In genomic region chr19:34273121-34273845, GRCh38 we compare ENCODE assay signal across 16 cellular contexts. TPM values are rescaled to one million over a fixed set of nuclear protein-coding genes. Genes with fewer than 3 reads are reported as not detected.
DNase-seq lines count a peak whose midpoint lies in the region; ATAC-seq and TF ChIP-seq lines count a peak whose summit lies in the region.
"Had no signal": no experiment of that assay in that cellular context is flagged by ENCODE, and none has a peak within 500 bp of the region (broad histone marks: within the 10 kb centered on the region; RNA-seq: fewer than 3 reads in every experiment).

No MANE protein-coding gene starts in this region.

- H3K27ac ChIP-seq in CD8-positive, alpha-beta T cell (ENCODE audit: low read depth, low read length): no peak overlapping the region
- peak overlapping the region in 1 of 2 donors; percentile 12 for H3K27ac ChIP-seq in aorta (ENCODE audit: low read depth in 1 of 2, low read length in 2 of 2)
- H3K27ac ChIP-seq: epithelial cell of prostate had no signal

- POLR2A ChIA-PET in CD8-positive, alpha-beta T cell (lab: Charles Lee): interaction anchor here (1.0 to 1.4 kb wide), 2 partner anchors 36 to 41 kb away, joined by 3 to 4 read pairs; no protein-coding TSS in a partner anchor

- H3K9me3 ChIP-seq in CD8-positive, alpha-beta T cell (ENCODE audit: low read length): no peaks in the 10 kb centered on the region
- H3K9me3 ChIP-seq in aorta (ENCODE audit: control insufficient read depth, low read length): no peaks in the 10 kb centered on the region

- H3K4me3 Mint-ChIP-seq in CD8-positive, alpha-beta T cell: no peak overlapping the region
- H3K4me3 Mint-ChIP-seq in IgD-negative memory B cell (peak overlapping the region; percentile 11 to 83 (median 38)), chondrocyte (ENCODE audit: unreplicated experiment) (no peak overlapping the region), progenitor cell of endocrine pancreas (ENCODE audit: low read depth) (no peak overlapping the region), type B pancreatic cell (no peak overlapping the region)
- H3K4me3 Mint-ChIP-seq: activated CD8-positive, alpha-beta T cell treated with anti-CD3 and anti-CD28 coated beads for 36 hours had no signal

- no peaks in the 10 kb centered on the region for H3K27me3 Mint-ChIP-seq in CD8-positive, alpha-beta T cell (ENCODE audit: low read depth)
- H3K27me3 Mint-ChIP-seq in IgD-negative memory B cell (no peaks in the 10 kb centered on the region), chondrocyte (ENCODE audit: low read depth) (no peaks in the 10 kb centered on the region), progenitor cell of endocrine pancreas (no peaks in the 10 kb centered on the region), type B pancreatic cell (no peaks in the 10 kb centered on the region)
- H3K27me3 Mint-ChIP-seq: activated CD8-positive, alpha-beta T cell treated with anti-CD3 and anti-CD28 coated beads for 36 hours had no signal

- CTCF ChIA-PET in CD8-positive, alpha-beta T cell (lab: Charles Lee): interaction anchor here (1.1 to 1.8 kb wide), 2 partner anchors 33 to 65 kb away, joined by 3 to 4 read pairs; no protein-coding TSS in a partner anchor

- no peak overlapping the region for H3K4me3 ChIP-seq in CD8-positive, alpha-beta T cell (ENCODE audit: low read depth, low read length)
- no peak overlapping the region for H3K4me3 ChIP-seq in aorta (ENCODE audit: low read length in 2 of 2)

- H3K36me3 ChIP-seq in CD8-positive, alpha-beta T cell (ENCODE audit: insufficient read depth, low read length): no peaks in the 10 kb centered on the region
- no peaks in the 10 kb centered on the region for H3K36me3 ChIP-seq in aorta (ENCODE audit: control insufficient read depth in 1 of 2, insufficient read depth in 2 of 2, low read length in 1 of 2)

- peaks cover 2% of the 10 kb centered on the region for H3K9me3 Mint-ChIP-seq in CD8-positive, alpha-beta T cell
- no peaks in the 10 kb centered on the region for H3K9me3 Mint-ChIP-seq in IgD-negative memory B cell
- peaks cover 4% of the 10 kb centered on the region for H3K9me3 Mint-ChIP-seq in chondrocyte (ENCODE audit: low read depth)
- H3K9me3 Mint-ChIP-seq in progenitor cell of endocrine pancreas (ENCODE audit: low read depth): no peaks in the 10 kb centered on the region
- H3K9me3 Mint-ChIP-seq in type B pancreatic cell: peaks cover 4% of the 10 kb centered on the region
- H3K9me3 Mint-ChIP-seq: activated CD8-positive, alpha-beta T cell treated with anti-CD3 and anti-CD28 coated beads for 36 hours; activated T-helper 2 cell treated with anti-CD3 and anti-CD28 coated beads, Interferon-gamma antibody, Interleukin-2, Interleukin-4, amounts not matched to agents 10 μg/mL and 5 μg/mL and 100 μg/mL, durations not matched to agents 14 hours and 24 hours and 36 hours had no signal

- H3K27ac Mint-ChIP-seq in CD8-positive, alpha-beta T cell: peak overlapping the region; percentile 55
- H3K27ac Mint-ChIP-seq in IgD-negative memory B cell (peak overlapping the region; percentile 55 to 97 (median 96)), chondrocyte (ENCODE audit: unreplicated experiment) (peak overlapping the region; percentile 90), progenitor cell of endocrine pancreas (peak overlapping the region; percentile 9), type B pancreatic cell (no peak overlapping the region)
- H3K27ac Mint-ChIP-seq: activated CD8-positive, alpha-beta T cell treated with anti-CD3 and anti-CD28 coated beads for 36 hours; activated T-helper 2 cell treated with anti-CD3 and anti-CD28 coated beads, Interferon-gamma antibody, Interleukin-2, Interleukin-4, amounts not matched to agents 10 μg/mL and 5 μg/mL and 100 μg/mL, durations not matched to agents 14 hours and 24 hours and 36 hours had no signal

- H3K4me1 ChIP-seq in CD8-positive, alpha-beta T cell (ENCODE audit: insufficient read depth, low read length): peaks cover 73% of the 10 kb centered on the region
- H3K4me1 ChIP-seq in aorta (ENCODE audit: control insufficient read depth in 1 of 2, insufficient read depth in 2 of 2, low read length in 2 of 2): peaks cover 5 to 7% of the 10 kb centered on the region in 2 donors

- TF ChIP-seq CTCF in CD8-positive, alpha-beta T cell (IDR thresholded peaks at IDR 0.05): no peak
- TF ChIP-seq CTCF in chondrocyte (IDR thresholded peaks at IDR 0.05) (no peak), progenitor cell of endocrine pancreas (IDR thresholded peaks at IDR 0.05; ENCODE audit: unreplicated experiment) (no peak), type B pancreatic cell (conservative IDR thresholded peaks at IDR 0.05) (no peak)

- H3K4me1 Mint-ChIP-seq in CD8-positive, alpha-beta T cell (ENCODE audit: low read depth): peaks cover 83% of the 10 kb centered on the region
- H3K4me1 Mint-ChIP-seq in IgD-negative memory B cell (peaks cover 58 to 72% (median 62%) of the 10 kb centered on the region in 3 donors), chondrocyte (ENCODE audit: low read depth) (peaks cover 75% of the 10 kb centered on the region), progenitor cell of endocrine pancreas (ENCODE audit: low read depth) (peaks cover 25% of the 10 kb centered on the region), type B pancreatic cell (ENCODE audit: unreplicated experiment) (peaks cover 29% of the 10 kb centered on the region)

- no peak for DNase-seq in CD8-positive, alpha-beta T cell
- DNase-seq in chondrocyte (ENCODE audit: low spot score) (no peak), progenitor cell of endocrine pancreas (ENCODE audit: low spot score, unreplicated experiment) (no peak), type B pancreatic cell (ENCODE audit: extremely low spot score, unreplicated experiment) (no peak), aorta (no peak), NCI-H2081 treated with DMSO at 0.1 percent for 48 hours (lab: John Stamatoyannopoulos, UW) (no peak)
- DNase-seq in activated T-cell treated with anti-CD3 and anti-CD28 coated beads, Interleukin-2, amount 50 U/mL, for 48 hours: no peak
- DNase-seq: activated CD8-positive, alpha-beta T cell treated with anti-CD3 and anti-CD28 coated beads for 36 hours; DMS79; KBM-7; NCI-H1092; NCI-H774; nucleus accumbens had no signal

- no peaks in the 10 kb centered on the region for H3K27me3 ChIP-seq in CD8-positive, alpha-beta T cell (ENCODE audit: insufficient read depth, low read length)
- no peaks in the 10 kb centered on the region for H3K27me3 ChIP-seq in aorta (ENCODE audit: control insufficient read depth in 1 of 2, insufficient read depth in 2 of 2, low read length in 1 of 2)

- WGBS in aorta, 2 donors: 59 to 64% methylated on average over 8 of the region's 8 CpGs

- no peaks in the 10 kb centered on the region for H3K36me3 Mint-ChIP-seq in CD8-positive, alpha-beta T cell
- no peaks in the 10 kb centered on the region for H3K36me3 Mint-ChIP-seq in IgD-negative memory B cell
- H3K36me3 Mint-ChIP-seq in chondrocyte (ENCODE audit: low read depth): peaks cover 1% of the 10 kb centered on the region
- peaks cover 6% of the 10 kb centered on the region for H3K36me3 Mint-ChIP-seq in progenitor cell of endocrine pancreas (ENCODE audit: insufficient read depth)
- H3K36me3 Mint-ChIP-seq in type B pancreatic cell: peaks cover 18% of the 10 kb centered on the region

- no peak for ATAC-seq in CD8-positive, alpha-beta T cell
- ATAC-seq in aorta (ENCODE audit: low FRiP score): no peak
- ATAC-seq: activated CD8-positive, alpha-beta T cell treated with anti-CD3 and anti-CD28 coated beads for 36 hours had no signal

- intact Hi-C loops in CD8-positive, alpha-beta T cell (cut with DNase I, micrococcal nuclease): loop anchor here (5.0 kb wide), 2 partner anchors 34 to 101 kb away; partner anchors contain the start of gene LSM14A (in 1 of the 2)
- intact Hi-C loops in aorta (cut with DNase I): loop anchor here in 1 of 2 donors (10.0 kb wide), 1 partner anchor 62 kb away; no protein-coding TSS in a partner anchor

RNA-seq across cellular contexts. Expression of gene GARRE1, which starts 18.9 kb away (rescaled TPM):
- 10 to 100 TPM; 27.5 to 31.0 TPM for total RNA-seq in CD8-positive, alpha-beta T cell
- polyA plus RNA-seq in IgD-negative memory B cell (8.6 TPM), aorta (10 to 100 TPM in 1 of 2 donors, 1 to 10 TPM in 1; 3.0 to 11.3 TPM)
- total RNA-seq in chondrocyte (23.3 to 35.4 TPM (median 24.4 TPM) in 3 replicates), progenitor cell of endocrine pancreas (23.7 and 31.9 TPM in 2 replicates), type B pancreatic cell (ENCODE audit: low replicate concordance) (22.5 and 22.8 TPM in 2 replicates), aorta (10 to 100 TPM; 49.0 to 73.2 TPM)

Comparison
In these comparisons a context has a peak if more than half of its experiments do, and no peak if none do; other contexts are left out.
1. H3K4me3 Mint-ChIP-seq: peak in IgD-negative memory B cell (4 of 4); none in CD8-positive, alpha-beta T cell (single experiment), chondrocyte (single experiment), progenitor cell of endocrine pancreas (single experiment) and type B pancreatic cell (single experiment).